24 cellular contexts compared by ENCODE assay signal in the genomic region with DNA sequence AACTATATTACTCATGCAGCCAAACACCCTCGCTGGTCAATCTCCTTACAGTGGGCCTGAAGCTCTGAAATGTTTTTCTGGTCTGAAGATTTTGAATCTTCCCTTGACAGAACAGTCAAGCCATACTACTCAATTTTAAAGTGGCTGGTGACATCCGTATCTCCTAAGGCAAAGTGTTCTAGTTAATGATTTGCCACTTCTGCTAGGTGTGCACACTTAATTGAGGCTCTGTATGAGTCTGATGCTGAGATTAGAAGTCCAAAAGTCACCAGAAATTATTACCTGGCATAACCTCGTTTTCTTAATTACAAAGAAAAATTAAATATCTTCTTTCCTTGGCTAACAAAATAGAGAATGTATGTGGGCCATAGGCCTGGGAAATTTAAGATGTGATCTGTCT.
"Had no signal": no experiment of that assay in that cellular context is flagged by ENCODE, and none has a peak within 500 bp of the region (broad histone marks: within the 10 kb centered on the region; RNA-seq: fewer than 3 reads in every experiment).

No MANE protein-coding gene starts in this region.

- FAIRE-seq: RCC 7860 had no signal

- H3K4me1 ChIP-seq: adrenal gland had no signal

- H3K4me3 ChIP-seq: adrenal gland, MG63 had no signal

- H3K27ac ChIP-seq: adrenal gland had no signal

- H3K9me3 Mint-ChIP-seq: T-helper 1 cell treated with Interleukin-12 subunit alpha and Interleukin-12 subunit beta and Interleukin-4 antibody, amounts not matched to agents 30 μg/mL and 1 μg/mL, for 36 hours had no signal

- ATAC-seq: activated CD8-positive, alpha-beta T cell treated with anti-CD3 and anti-CD28 coated beads, Interleukin-2, amount 10 ng/mL, durations not matched to agents 7 days and 5 days; WTC11 had no signal

- H3K27me3 ChIP-seq: adrenal gland, MG63 had no signal

- H3K4me1 Mint-ChIP-seq: activated naive CD8-positive, alpha-beta T cell treated with anti-CD3 and anti-CD28 coated beads, Interleukin-2, amount 10 ng/mL, durations not matched to agents 7 days and 5 days had no signal

- H3K27ac Mint-ChIP-seq: activated CD8-positive, alpha-beta T cell treated with anti-CD3 and anti-CD28 coated beads, Interleukin-2, amount 10 ng/mL, durations not matched to agents 7 days and 5 days; activated naive CD8-positive, alpha-beta T cell treated with anti-CD3 and anti-CD28 coated beads, Interleukin-2, amount 10 ng/mL, durations not matched to agents 7 days and 5 days; T-helper 1 cell treated with Interleukin-12 subunit alpha and Interleukin-12 subunit beta and Interleukin-4 antibody, amounts not matched to agents 30 μg/mL and 1 μg/mL, for 36 hours; WTC11 had no signal

- DNase-seq: activated CD4-positive, alpha-beta T cell treated with anti-CD3 and anti-CD28 coated beads for 48 hours; activated CD4-positive, alpha-beta T cell treated with anti-CD3 and anti-CD28 coated beads, Interleukin-2, amount 50 U/mL, for 4 hours; activated CD4-positive, CD25-positive, alpha-beta regulatory T cell treated with anti-CD3 and anti-CD28 coated beads, Interleukin-2, amount 50 U/mL, for 72 hours; activated CD8-positive, alpha-beta memory T cell treated with anti-CD3 and anti-CD28 coated beads, Interleukin-2, amount 50 U/mL, for 48 hours; activated CD8-positive, alpha-beta T cell treated with anti-CD3 and anti-CD28 coated beads, Interleukin-2, amount 10 ng/mL, durations not matched to agents 7 days and 5 days; activated naive CD4-positive, alpha-beta T cell treated with anti-CD3 and anti-CD28 coated beads, Interleukin-2, amount 50 U/mL, for 16 hours; activated naive CD8-positive, alpha-beta T cell treated with anti-CD3 and anti-CD28 coated beads, Interleukin-2, amount 10 ng/mL, durations not matched to agents 7 days and 5 days; activated T-cell treated with anti-CD3 and anti-CD28 coated beads, Interleukin-2, amount 50 U/mL, for 1 hour; adrenal gland; anterior cingulate cortex; MG63; NCI-H1105; NCI-H1436; NCI-H1694 treated with DMSO at 0.1 percent for 48 hours; NCI-H2029 treated with DMSO at 0.1 percent for 48 hours; NCI-H345; NCI-H510A; NCI-H526 treated with DMSO at 0.1 percent for 48 hours; NCI-H82; NK-92 treated with Interleukin-12 subunit alpha and Interleukin-12 subunit beta, amount 100 ng/mL, for 24 hours; SHP77 treated with DMSO at 0.1 percent for 48 hours had no signal

- H3K9me3 ChIP-seq: adrenal gland, MG63 had no signal

- H3K4me3 Mint-ChIP-seq: activated CD8-positive, alpha-beta T cell treated with anti-CD3 and anti-CD28 coated beads, Interleukin-2, amount 10 ng/mL, durations not matched to agents 7 days and 5 days; activated naive CD8-positive, alpha-beta T cell treated with anti-CD3 and anti-CD28 coated beads, Interleukin-2, amount 10 ng/mL, durations not matched to agents 7 days and 5 days; T-helper 1 cell treated with Interleukin-12 subunit alpha and Interleukin-12 subunit beta and Interleukin-4 antibody, amounts not matched to agents 30 μg/mL and 1 μg/mL, for 36 hours; WTC11 had no signal

- H3K36me3 Mint-ChIP-seq: activated naive CD8-positive, alpha-beta T cell treated with anti-CD3 and anti-CD28 coated beads, Interleukin-2, amount 10 ng/mL, durations not matched to agents 7 days and 5 days had no signal

- H3K36me3 ChIP-seq: adrenal gland, MG63 had no signal
